Comparison of ENCODE assay signal across 12 cellular contexts in the genomic region with DNA sequence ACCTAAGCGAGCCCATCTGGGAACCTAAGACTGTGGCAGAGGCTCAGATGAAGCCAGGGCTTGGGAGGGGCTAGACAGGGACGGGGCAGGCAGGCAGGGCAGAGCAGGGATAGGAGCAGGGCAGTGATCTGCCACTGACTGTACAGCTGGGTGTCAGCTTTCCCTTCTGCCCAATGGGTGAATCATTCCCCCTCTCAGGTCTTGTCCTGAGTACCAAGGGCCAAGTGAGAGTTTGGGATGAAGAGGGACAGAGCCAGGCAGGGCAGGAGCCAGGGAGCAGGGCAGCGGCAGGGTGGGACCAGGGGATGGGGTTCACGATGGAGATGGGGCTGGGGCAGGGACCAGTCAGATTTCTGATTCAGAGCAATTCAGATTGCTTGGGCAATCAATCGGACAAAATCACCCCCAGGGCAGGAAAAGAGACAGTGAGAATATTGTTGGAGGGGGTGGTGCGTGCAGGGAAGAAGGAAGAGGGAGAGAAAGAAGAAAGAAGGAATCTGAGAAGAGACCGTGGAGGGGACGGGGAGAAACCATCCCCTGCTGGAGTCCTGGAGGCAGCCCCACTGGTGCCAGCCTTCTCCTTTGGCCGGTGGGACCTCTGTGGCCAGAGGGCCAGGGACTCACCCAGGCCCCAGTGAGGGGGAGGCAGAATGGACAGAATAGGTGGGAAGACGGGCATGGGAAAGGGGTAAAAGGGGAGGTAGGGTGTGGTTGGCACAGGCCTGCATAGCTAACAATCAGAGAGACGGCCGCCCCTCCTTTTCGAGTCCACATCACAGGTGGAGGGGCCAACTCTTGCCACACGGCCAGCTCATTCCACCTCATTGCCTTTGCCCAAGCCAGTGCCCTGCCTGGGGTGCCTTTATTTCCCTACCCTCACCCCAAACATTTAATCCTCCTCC. TPM values are rescaled to one million over a fixed set of nuclear protein-coding genes. Genes with fewer than 3 reads are reported as not detected.
DNase-seq lines count a peak whose midpoint lies in the region; ATAC-seq and TF ChIP-seq lines count a peak whose summit lies in the region.
"Had no signal": no experiment of that assay in that cellular context is flagged by ENCODE, and none has a peak within 500 bp of the region (broad histone marks: within the 10 kb centered on the region; RNA-seq: fewer than 3 reads in every experiment).

No MANE protein-coding gene starts in this region.

- H3K9ac ChIP-seq in endodermal cell (ENCODE audit: extremely low read depth, low read length, poor library complexity, severe bottlenecking): no peak overlapping the region

- ATAC-seq in natural killer cell (no peak), HG03571 (IDR thresholded peaks at IDR 0.05; ENCODE audit: unreplicated experiment) (no peak), HG02885 (IDR thresholded peaks at IDR 0.05; ENCODE audit: poor library complexity, unreplicated experiment) (no peak)

- no peak for TF ChIP-seq CTCF in brain (conservative IDR thresholded peaks at IDR 0.05)
- no peak for TF ChIP-seq CTCF in natural killer cell (IDR thresholded peaks at IDR 0.05)
- TF ChIP-seq CTCF in endodermal cell (conservative IDR thresholded peaks at IDR 0.05): no peak

- no peaks in the 10 kb centered on the region for H3K36me3 ChIP-seq in endodermal cell (ENCODE audit: control insufficient read depth, insufficient read depth, low read length)
- H3K36me3 ChIP-seq: transverse colon had no signal

- no peak overlapping the region for H3K4me3 ChIP-seq in endodermal cell (ENCODE audit: low read length)
- H3K4me3 ChIP-seq: transverse colon had no signal

- no peaks in the 10 kb centered on the region for H3K4me1 ChIP-seq in endodermal cell (ENCODE audit: control insufficient read depth, insufficient read depth, low read length)

- H3K27ac Mint-ChIP-seq in brain (peak overlapping the region; percentile 33 to 95 (median 53)), natural killer cell (peak overlapping the region; percentile 40 to 54), endodermal cell (no peak overlapping the region)

- 75% methylated on average over 11 to 14 of the region's 14 CpGs for WGBS in endodermal cell (ENCODE audit: insufficient coverage in 1 of 2, insufficient read length in 1 of 2), 2 experiments

- H3K36me3 Mint-ChIP-seq in brain: no peaks in the 10 kb centered on the region
- no peaks in the 10 kb centered on the region for H3K36me3 Mint-ChIP-seq in natural killer cell
- H3K36me3 Mint-ChIP-seq in endodermal cell (ENCODE audit: low read depth): no peaks in the 10 kb centered on the region
- H3K36me3 Mint-ChIP-seq: activated naive CD4-positive, alpha-beta T cell treated with anti-CD3 and anti-CD28 coated beads, Interleukin-2, amount 50 U/mL, for 72 hours had no signal

- intact Hi-C loops in natural killer cell (cut with micrococcal nuclease): no loop called here

- H3K4me3 Mint-ChIP-seq in brain (peak overlapping the region in 1 of 5 experiments; percentile 61), natural killer cell (no peak overlapping the region), endodermal cell (no peak overlapping the region)

- H3K9me3 ChIP-seq in endodermal cell (ENCODE audit: control insufficient read depth, low read length): no peaks in the 10 kb centered on the region
- H3K9me3 ChIP-seq: transverse colon had no signal

- H3K27me3 Mint-ChIP-seq in brain (peaks cover 59% of the 10 kb centered on the region), natural killer cell (ENCODE audit: low read depth in 2 of 2) (peaks cover 31 to 38% of the 10 kb centered on the region in 2 donors), endodermal cell (ENCODE audit: insufficient read depth) (peaks cover 78% of the 10 kb centered on the region)

- peak; percentile 33 for DNase-seq in Ammon's horn (ENCODE audit: low spot score)
- DNase-seq in HS-27A (ENCODE audit: low read depth): peak; percentile 19
- DNase-seq in natural killer cell: no peak
- DNase-seq in UCSD-AML1 (lab: John Stamatoyannopoulos, UW; ENCODE audit: unreplicated experiment): no peak
- no peak for DNase-seq in endodermal cell

- H3K27ac ChIP-seq in endodermal cell (ENCODE audit: low read depth, low read length): no peak overlapping the region
- H3K27ac ChIP-seq: transverse colon had no signal

- H3K4me1 Mint-ChIP-seq in brain: peaks cover 65% of the 10 kb centered on the region
- no peaks in the 10 kb centered on the region for H3K4me1 Mint-ChIP-seq in natural killer cell
- peaks cover 3% of the 10 kb centered on the region for H3K4me1 Mint-ChIP-seq in endodermal cell

- H3K27me3 ChIP-seq in endodermal cell (ENCODE audit: control insufficient read depth, insufficient read depth, low read length, poor library complexity, severe bottlenecking): peaks cover 61% of the 10 kb centered on the region

- peaks cover 0 to 5% (median 3%) of the 10 kb centered on the region in 5 experiments for H3K9me3 Mint-ChIP-seq in brain
- H3K9me3 Mint-ChIP-seq in natural killer cell: no peaks in the 10 kb centered on the region
- H3K9me3 Mint-ChIP-seq in endodermal cell: no peaks in the 10 kb centered on the region
- H3K9me3 Mint-ChIP-seq: activated naive CD4-positive, alpha-beta T cell treated with anti-CD3 and anti-CD28 coated beads, Interleukin-2, amount 50 U/mL, for 72 hours had no signal

RNA-seq across cellular contexts. Expression of gene CYTH4, which starts 47.2 kb away (rescaled TPM):
- polyA plus RNA-seq in brain (ENCODE audit: insufficient read depth, low read depth, low replicate concordance): 1.3 TPM
- total RNA-seq in natural killer cell (100 to 1,000 TPM; 219 to 260 (median 249) TPM), endodermal cell (not detected)
- not detected for polyA plus RNA-seq in endodermal cell (2013, experiment 1 of 2)
- polyA plus RNA-seq in endodermal cell (2013, experiment 2 of 2): not detected
- total RNA-seq: H7 had no signal
- polyA plus RNA-seq: BJ had no signal

Comparison
In these comparisons a context has a peak if more than half of its experiments do, and no peak if none do; other contexts are left out.
1. DNase-seq: peak in Ammon's horn (single experiment) and HS-27A (single experiment); none in natural killer cell (single experiment), UCSD-AML1 (single experiment) and endodermal cell (single experiment).
2. RNA of gene CYTH4, which starts 47.2 kb away (total RNA-seq): 219 to 260 TPM in natural killer cell; not detected in endodermal cell; every median in the first group is over 100 times any median in the second.